ENCODE assay signal across 24 cellular contexts in genomic region chr9:109715340-109715739, GRCh38.
"Had no signal": no experiment of that assay in that cellular context is flagged by ENCODE, and none has a peak within 500 bp of the region (broad histone marks: within the 10 kb centered on the region; RNA-seq: fewer than 3 reads in every experiment).

No MANE protein-coding gene starts in this region.

- DNase-seq: activated B cell treated with CpG ODN at 0.5 μM for 24 hours; activated CD4-positive, alpha-beta memory T cell treated with anti-CD3 and anti-CD28 coated beads, Interleukin-2, amount 10 ng/mL, durations not matched to agents 7 days and 5 days; activated CD4-positive, alpha-beta T cell treated with anti-CD3 and anti-CD28 coated beads, Interleukin-2, amount 50 U/mL, for 1 hour; activated gamma-delta T cell; activated naive CD4-positive, alpha-beta T cell treated with anti-CD3 and anti-CD28 coated beads for 36 hours; activated T-cell treated with anti-CD3 and anti-CD28 coated beads for 4 hours; activated T-cell treated with anti-CD3 and anti-CD28 coated beads, Interleukin-2, amount 50 U/mL, for 48 hours; brain microvascular endothelial cell; Karpas-422; NCI-H1105 treated with DMSO at 0.1 percent for 48 hours; NCI-H146; NCI-H2029; NCI-H510A treated with DMSO at 0.1 percent for 48 hours; NCI-H69; NK-92 treated with Interleukin-12 subunit alpha and Interleukin-12 subunit beta, amount 100 ng/mL, for 24 hours; OCI-M1; Peyer's patch; SHP77 treated with DMSO at 0.1 percent for 48 hours; T-cell; T-helper 2 cell; T1000 had no signal

- ATAC-seq: activated T-helper 17 cell treated with anti-CD3 and anti-CD28 coated beads, Interleukin-2, amount 50 U/mL, for 72 hours; K562 had no signal

- H3K27ac ChIP-seq: brain microvascular endothelial cell, cardiac muscle cell, Peyer's patch had no signal

- H3K9me3 ChIP-seq: Peyer's patch had no signal

- H3K27me3 ChIP-seq: brain microvascular endothelial cell, cardiac muscle cell, Peyer's patch had no signal

- H3K4me1 ChIP-seq: Peyer's patch had no signal

- H3K4me3 ChIP-seq: cardiac muscle cell, K562, Peyer's patch had no signal

- H3K36me3 ChIP-seq: brain microvascular endothelial cell, cardiac muscle cell, Peyer's patch had no signal
